1 cellular context compared by ENCODE assay signal in genomic region chr5:102754499-102755424, GRCh38.
TF ChIP-seq lines count a peak whose summit lies in the region.

Gene PAM (plus strand): TSS chr5:102755305. CDS start chr5:102866196, 110,891 bp downstream.

TF ChIP-seq in HepG2, 621 proteins besides CTCF, POLR2A, EP300 and RAD21 (continued from another document and continues in another):
- TF ChIP-seq ZNF281 (CRISPR knock-in tag; IDR thresholded peaks at IDR 0.05; ENCODE audit: borderline replicate concordance): no peak
- TF ChIP-seq GTF2F1 (IDR thresholded peaks at IDR 0.05; ENCODE audit: low read length): no peak
- TF ChIP-seq ZNF530 (CRISPR knock-in tag; IDR thresholded peaks at IDR 0.05; ENCODE audit: low read depth): no peak
- no peak for TF ChIP-seq PCBP1 (IDR thresholded peaks at IDR 0.05; ENCODE audit: borderline replicate concordance, low read depth, low read length)
- TF ChIP-seq ZNF574 (CRISPR knock-in tag; IDR thresholded peaks at IDR 0.05): peak; percentile 25; the same call in 1 of the 2 replicates
- no peak for TF ChIP-seq NR2C2 (CRISPR knock-in tag; IDR thresholded peaks at IDR 0.05; ENCODE audit: borderline replicate concordance)
- TF ChIP-seq GLMP (CRISPR knock-in tag; IDR thresholded peaks at IDR 0.05; ENCODE audit: borderline replicate concordance): no peak
- no peak for TF ChIP-seq ZNF580 (CRISPR knock-in tag; IDR thresholded peaks at IDR 0.05; ENCODE audit: borderline replicate concordance, low read depth)
- TF ChIP-seq NR2F2 (IDR thresholded peaks at IDR 0.05; ENCODE audit: borderline replicate concordance, low read depth): no peak
- peak; percentile 66; the same call in 1 of the 2 replicates for TF ChIP-seq ZNF547 (CRISPR knock-in tag; IDR thresholded peaks at IDR 0.05)
- TF ChIP-seq SNAI1 (CRISPR knock-in tag; IDR thresholded peaks at IDR 0.05; ENCODE audit: borderline replicate concordance): no peak
- peak; percentile 29; the same call in 1 of the 2 replicates for TF ChIP-seq AFF4 (CRISPR knock-in tag; IDR thresholded peaks at IDR 0.05)
- TF ChIP-seq LCORL (IDR thresholded peaks at IDR 0.05): no peak
- TF ChIP-seq LCORL (CRISPR knock-in tag; IDR thresholded peaks at IDR 0.05): no peak
- TF ChIP-seq HNRNPUL1 (IDR thresholded peaks at IDR 0.05; ENCODE audit: low read depth, low read length): no peak
- 0 out of 2 replicates have a peak, but pooled peaks have one; percentile 31 for TF ChIP-seq SP5 (CRISPR knock-in tag; IDR thresholded peaks at IDR 0.05; ENCODE audit: borderline replicate concordance, low read depth)
- no peak for TF ChIP-seq DDIT3 (CRISPR knock-in tag; IDR thresholded peaks at IDR 0.05)
- TF ChIP-seq ZNF629 (CRISPR knock-in tag; conservative IDR thresholded peaks at IDR 0.05): no peak
- no peak for TF ChIP-seq RELA (CRISPR knock-in tag; IDR thresholded peaks at IDR 0.05)
- TF ChIP-seq FOXP1 (IDR thresholded peaks at IDR 0.05): no peak
- TF ChIP-seq FOXP1 (CRISPR knock-in tag; IDR thresholded peaks at IDR 0.05): no peak
- TF ChIP-seq XRCC5 (optimal IDR thresholded peaks at IDR 0.05; ENCODE audit: low read length): peak; percentile 40
- peak; percentile 86 for TF ChIP-seq MAX (IDR thresholded peaks at IDR 0.05)
- TF ChIP-seq ZNF260 (CRISPR knock-in tag; IDR thresholded peaks at IDR 0.05; ENCODE audit: borderline replicate concordance, low read depth): no peak
- peak; percentile 20; the same call in 1 of the 2 replicates for TF ChIP-seq HOXA3 (CRISPR knock-in tag; IDR thresholded peaks at IDR 0.05)
- TF ChIP-seq ZNF407 (CRISPR knock-in tag; IDR thresholded peaks at IDR 0.05; ENCODE audit: not compliant biosample characterization): no peak
- no peak for TF ChIP-seq GZF1 (CRISPR knock-in tag; IDR thresholded peaks at IDR 0.05)
- 0 out of 2 replicates have a peak, but pooled peaks have one; percentile 50 for TF ChIP-seq REPIN1 (CRISPR knock-in tag; IDR thresholded peaks at IDR 0.05; ENCODE audit: borderline replicate concordance, low read depth)
- no peak for TF ChIP-seq ZMYM2 (CRISPR knock-in tag; IDR thresholded peaks at IDR 0.05)
- TF ChIP-seq SMYD3 (CRISPR knock-in tag; IDR thresholded peaks at IDR 0.05): no peak
- TF ChIP-seq ZNF180 (CRISPR knock-in tag; IDR thresholded peaks at IDR 0.05; ENCODE audit: borderline replicate concordance, low read depth): no peak
- TF ChIP-seq STAT5B (CRISPR knock-in tag; IDR thresholded peaks at IDR 0.05): no peak
- no peak for TF ChIP-seq PREB (CRISPR knock-in tag; IDR thresholded peaks at IDR 0.05)
- TF ChIP-seq ZNF781 (CRISPR knock-in tag; IDR thresholded peaks at IDR 0.05; ENCODE audit: borderline replicate concordance, not compliant biosample characterization): no peak
- no peak for TF ChIP-seq ZNF224 (CRISPR knock-in tag; IDR thresholded peaks at IDR 0.05)
- no peak for TF ChIP-seq ZNF552 (CRISPR knock-in tag; IDR thresholded peaks at IDR 0.05; ENCODE audit: borderline replicate concordance)
- no peak for TF ChIP-seq ZNF747 (CRISPR knock-in tag; IDR thresholded peaks at IDR 0.05; ENCODE audit: borderline replicate concordance)
- no peak for TF ChIP-seq ATF1 (CRISPR knock-in tag; IDR thresholded peaks at IDR 0.05)
- no peak for TF ChIP-seq SOX6 (IDR thresholded peaks at IDR 0.05)
- no peak for TF ChIP-seq SOX6 (CRISPR knock-in tag; IDR thresholded peaks at IDR 0.05)
- no peak for TF ChIP-seq MBNL3 (CRISPR knock-in tag; conservative IDR thresholded peaks at IDR 0.05)
- no peak for TF ChIP-seq HNRNPL (IDR thresholded peaks at IDR 0.05; ENCODE audit: low read depth, low read length)
- TF ChIP-seq ZNF883 (CRISPR knock-in tag; IDR thresholded peaks at IDR 0.05; ENCODE audit: not compliant biosample characterization): no peak
- TF ChIP-seq ZNF296 (CRISPR knock-in tag; conservative IDR thresholded peaks at IDR 0.05): no peak
- TF ChIP-seq KLF11 (CRISPR knock-in tag; IDR thresholded peaks at IDR 0.05): no peak
